21 cellular contexts compared by ENCODE assay signal in genomic region chr3:196875258-196875657, GRCh38.
"Had no signal": no experiment of that assay in that cellular context is flagged by ENCODE, and none has a peak within 500 bp of the region (broad histone marks: within the 10 kb centered on the region; RNA-seq: fewer than 3 reads in every experiment).

No MANE protein-coding gene starts in this region.

- H3K27ac Mint-ChIP-seq: nephron; stimulated activated memory B cell treated with anti-CD40 and anti-IgM and Interleukin-4, amounts not matched to agents 10 μg/mL and 1 μg/mL and 100 μg/mL, for 72 hours had no signal

- H3K9me3 Mint-ChIP-seq: effector memory CD8-positive, alpha-beta T cell; naive thymus-derived CD4-positive, alpha-beta T cell; nephron; stimulated activated memory B cell treated with anti-CD40 and anti-IgM and Interleukin-4, amounts not matched to agents 10 μg/mL and 1 μg/mL and 100 μg/mL, for 72 hours; stimulated activated naive CD8-positive, alpha-beta T cell treated with anti-CD3 and anti-CD28 coated beads, Interleukin-15, amount 100 ng/mL, for 72 hours had no signal

- H3K27ac ChIP-seq: prostate gland, sigmoid colon, suprapubic skin, upper lobe of left lung had no signal

- DNase-seq: cerebellar nuclear complex; cortex of kidney; effector memory CD8-positive, alpha-beta T cell; head of caudate nucleus; kidney; mesenchymal stem cell; midbrain; naive thymus-derived CD4-positive, alpha-beta T cell; nucleus accumbens; right cardiac atrium; sigmoid colon; stimulated activated CD4-positive, alpha-beta T cell treated with anti-CD3 and anti-CD28 coated beads, Interleukin-2, amount 100 ng/mL, for 24 hours; stimulated activated CD4-positive, alpha-beta T cell treated with anti-CD3 and anti-CD28 coated beads, Interleukin-4, amount 100 ng/mL, for 24 hours; stimulated activated naive CD8-positive, alpha-beta T cell treated with anti-CD3 and anti-CD28 coated beads, Interleukin-15, amount 100 ng/mL, for 72 hours; upper lobe of left lung had no signal

- H3K27me3 Mint-ChIP-seq: effector memory CD8-positive, alpha-beta T cell; naive thymus-derived CD4-positive, alpha-beta T cell; stimulated activated memory B cell treated with anti-CD40 and anti-IgM and Interleukin-4, amounts not matched to agents 10 μg/mL and 1 μg/mL and 100 μg/mL, for 72 hours; stimulated activated naive CD8-positive, alpha-beta T cell treated with anti-CD3 and anti-CD28 coated beads, Interleukin-15, amount 100 ng/mL, for 72 hours had no signal

- H3K4me3 Mint-ChIP-seq: effector memory CD8-positive, alpha-beta T cell; naive thymus-derived CD4-positive, alpha-beta T cell; nephron; stimulated activated memory B cell treated with anti-CD40 and anti-IgM and Interleukin-4, amounts not matched to agents 10 μg/mL and 1 μg/mL and 100 μg/mL, for 72 hours; stimulated activated naive CD8-positive, alpha-beta T cell treated with anti-CD3 and anti-CD28 coated beads, Interleukin-15, amount 100 ng/mL, for 72 hours had no signal

- H3K4me1 Mint-ChIP-seq: nephron had no signal

- H3K27me3 ChIP-seq: sigmoid colon, suprapubic skin, upper lobe of left lung had no signal

- H3K36me3 ChIP-seq: prostate gland had no signal

- H3K9me3 ChIP-seq: prostate gland, sigmoid colon, suprapubic skin, upper lobe of left lung had no signal

- H3K4me1 ChIP-seq: prostate gland, suprapubic skin had no signal

- ATAC-seq: effector memory CD8-positive, alpha-beta T cell; left lobe of liver; naive thymus-derived CD4-positive, alpha-beta T cell; right cardiac atrium; stimulated activated memory B cell treated with anti-CD40 and anti-IgM and Interleukin-4, amounts not matched to agents 10 μg/mL and 1 μg/mL and 100 μg/mL, for 72 hours; stimulated activated naive CD8-positive, alpha-beta T cell treated with anti-CD3 and anti-CD28 coated beads, Interleukin-15, amount 100 ng/mL, for 72 hours had no signal

- H3K4me3 ChIP-seq: lung, prostate gland, sigmoid colon, suprapubic skin, upper lobe of left lung had no signal
